In the genomic region with DNA sequence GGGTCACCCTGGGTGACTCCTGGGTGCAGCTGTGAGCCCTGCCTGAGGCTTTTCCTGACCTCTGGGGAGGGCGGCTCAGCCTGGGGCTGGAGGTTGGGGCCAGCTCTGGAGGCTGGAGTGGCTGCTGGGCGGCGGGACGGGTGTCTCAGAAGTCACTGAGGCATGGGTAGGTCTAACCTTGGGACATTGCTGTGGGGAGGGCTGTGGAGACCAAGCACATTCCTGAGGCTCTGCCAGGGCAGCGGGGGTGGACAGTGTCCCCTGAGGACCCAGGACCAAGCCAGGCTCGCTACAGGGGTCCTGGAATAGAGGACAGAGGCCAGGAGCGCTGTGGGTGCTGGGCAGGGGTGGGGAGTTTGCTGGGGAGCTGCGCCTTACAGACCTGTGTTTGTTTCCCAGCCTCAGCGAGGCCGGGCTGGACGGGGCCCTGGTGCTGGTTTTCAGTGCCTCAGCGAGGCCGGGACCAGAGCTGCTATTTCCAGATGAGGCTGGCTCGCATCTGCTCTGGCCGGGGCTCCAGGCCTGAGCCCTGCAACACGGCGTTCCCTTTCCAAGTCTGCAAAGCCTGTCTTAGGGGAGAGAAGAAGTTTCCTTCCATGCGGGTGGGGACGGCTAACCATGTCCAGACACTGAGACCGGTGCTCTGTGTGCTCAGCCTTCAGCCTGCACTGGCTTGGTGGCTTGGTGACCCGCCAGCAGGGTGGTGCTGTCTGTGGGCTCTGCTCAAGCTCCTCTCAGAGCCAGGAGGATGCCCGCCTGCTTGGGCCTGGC, we compare ENCODE assay signal across 1 cellular context.
TF ChIP-seq lines count a peak whose summit lies in the region.

No MANE protein-coding gene starts in this region.

TF ChIP-seq in GM23338, 12 proteins besides CTCF, POLR2A, EP300 and RAD21 (continued from another document):
- TF ChIP-seq, protein P1, sequence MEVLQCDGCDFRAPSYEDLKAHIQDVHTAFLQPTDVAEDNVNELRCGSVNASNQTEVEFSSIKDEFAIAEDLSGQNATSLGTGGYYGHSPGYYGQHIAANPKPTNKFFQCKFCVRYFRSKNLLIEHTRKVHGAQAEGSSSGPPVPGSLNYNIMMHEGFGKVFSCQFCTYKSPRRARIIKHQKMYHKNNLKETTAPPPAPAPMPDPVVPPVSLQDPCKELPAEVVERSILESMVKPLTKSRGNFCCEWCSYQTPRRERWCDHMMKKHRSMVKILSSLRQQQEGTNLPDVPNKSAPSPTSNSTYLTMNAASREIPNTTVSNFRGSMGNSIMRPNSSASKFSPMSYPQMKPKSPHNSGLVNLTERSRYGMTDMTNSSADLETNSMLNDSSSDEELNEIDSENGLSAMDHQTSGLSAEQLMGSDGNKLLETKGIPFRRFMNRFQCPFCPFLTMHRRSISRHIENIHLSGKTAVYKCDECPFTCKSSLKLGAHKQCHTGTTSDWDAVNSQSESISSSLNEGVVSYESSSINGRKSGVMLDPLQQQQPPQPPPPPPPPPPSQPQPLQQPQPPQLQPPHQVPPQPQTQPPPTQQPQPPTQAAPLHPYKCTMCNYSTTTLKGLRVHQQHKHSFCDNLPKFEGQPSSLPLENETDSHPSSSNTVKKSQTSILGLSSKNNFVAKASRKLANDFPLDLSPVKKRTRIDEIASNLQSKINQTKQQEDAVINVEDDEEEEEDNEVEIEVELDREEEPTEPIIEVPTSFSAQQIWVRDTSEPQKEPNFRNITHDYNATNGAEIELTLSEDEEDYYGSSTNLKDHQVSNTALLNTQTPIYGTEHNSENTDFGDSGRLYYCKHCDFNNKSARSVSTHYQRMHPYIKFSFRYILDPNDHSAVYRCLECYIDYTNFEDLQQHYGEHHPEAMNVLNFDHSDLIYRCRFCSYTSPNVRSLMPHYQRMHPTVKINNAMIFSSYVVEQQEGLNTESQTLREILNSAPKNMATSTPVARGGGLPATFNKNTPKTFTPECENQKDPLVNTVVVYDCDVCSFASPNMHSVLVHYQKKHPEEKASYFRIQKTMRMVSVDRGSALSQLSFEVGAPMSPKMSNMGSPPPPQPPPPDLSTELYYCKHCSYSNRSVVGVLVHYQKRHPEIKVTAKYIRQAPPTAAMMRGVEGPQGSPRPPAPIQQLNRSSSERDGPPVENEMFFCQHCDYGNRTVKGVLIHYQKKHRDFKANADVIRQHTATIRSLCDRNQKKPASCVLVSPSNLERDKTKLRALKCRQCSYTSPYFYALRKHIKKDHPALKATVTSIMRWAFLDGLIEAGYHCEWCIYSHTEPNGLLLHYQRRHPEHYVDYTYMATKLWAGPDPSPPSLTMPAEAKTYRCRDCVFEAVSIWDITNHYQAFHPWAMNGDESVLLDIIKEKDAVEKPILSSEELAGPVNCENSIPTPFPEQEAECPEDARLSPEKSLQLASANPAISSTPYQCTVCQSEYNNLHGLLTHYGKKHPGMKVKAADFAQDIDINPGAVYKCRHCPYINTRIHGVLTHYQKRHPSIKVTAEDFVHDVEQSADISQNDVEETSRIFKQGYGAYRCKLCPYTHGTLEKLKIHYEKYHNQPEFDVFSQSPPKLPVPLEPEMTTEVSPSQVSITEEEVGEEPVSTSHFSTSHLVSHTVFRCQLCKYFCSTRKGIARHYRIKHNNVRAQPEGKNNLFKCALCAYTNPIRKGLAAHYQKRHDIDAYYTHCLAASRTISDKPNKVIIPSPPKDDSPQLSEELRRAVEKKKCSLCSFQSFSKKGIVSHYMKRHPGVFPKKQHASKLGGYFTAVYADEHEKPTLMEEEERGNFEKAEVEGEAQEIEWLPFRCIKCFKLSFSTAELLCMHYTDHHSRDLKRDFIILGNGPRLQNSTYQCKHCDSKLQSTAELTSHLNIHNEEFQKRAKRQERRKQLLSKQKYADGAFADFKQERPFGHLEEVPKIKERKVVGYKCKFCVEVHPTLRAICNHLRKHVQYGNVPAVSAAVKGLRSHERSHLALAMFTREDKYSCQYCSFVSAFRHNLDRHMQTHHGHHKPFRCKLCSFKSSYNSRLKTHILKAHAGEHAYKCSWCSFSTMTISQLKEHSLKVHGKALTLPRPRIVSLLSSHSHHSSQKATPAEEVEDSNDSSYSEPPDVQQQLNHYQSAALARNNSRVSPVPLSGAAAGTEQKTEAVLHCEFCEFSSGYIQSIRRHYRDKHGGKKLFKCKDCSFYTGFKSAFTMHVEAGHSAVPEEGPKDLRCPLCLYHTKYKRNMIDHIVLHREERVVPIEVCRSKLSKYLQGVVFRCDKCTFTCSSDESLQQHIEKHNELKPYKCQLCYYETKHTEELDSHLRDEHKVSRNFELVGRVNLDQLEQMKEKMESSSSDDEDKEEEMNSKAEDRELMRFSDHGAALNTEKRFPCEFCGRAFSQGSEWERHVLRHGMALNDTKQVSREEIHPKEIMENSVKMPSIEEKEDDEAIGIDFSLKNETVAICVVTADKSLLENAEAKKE (CRISPR knock-in tag; IDR thresholded peaks at IDR 0.05): no peak
- TF ChIP-seq, protein P2, sequence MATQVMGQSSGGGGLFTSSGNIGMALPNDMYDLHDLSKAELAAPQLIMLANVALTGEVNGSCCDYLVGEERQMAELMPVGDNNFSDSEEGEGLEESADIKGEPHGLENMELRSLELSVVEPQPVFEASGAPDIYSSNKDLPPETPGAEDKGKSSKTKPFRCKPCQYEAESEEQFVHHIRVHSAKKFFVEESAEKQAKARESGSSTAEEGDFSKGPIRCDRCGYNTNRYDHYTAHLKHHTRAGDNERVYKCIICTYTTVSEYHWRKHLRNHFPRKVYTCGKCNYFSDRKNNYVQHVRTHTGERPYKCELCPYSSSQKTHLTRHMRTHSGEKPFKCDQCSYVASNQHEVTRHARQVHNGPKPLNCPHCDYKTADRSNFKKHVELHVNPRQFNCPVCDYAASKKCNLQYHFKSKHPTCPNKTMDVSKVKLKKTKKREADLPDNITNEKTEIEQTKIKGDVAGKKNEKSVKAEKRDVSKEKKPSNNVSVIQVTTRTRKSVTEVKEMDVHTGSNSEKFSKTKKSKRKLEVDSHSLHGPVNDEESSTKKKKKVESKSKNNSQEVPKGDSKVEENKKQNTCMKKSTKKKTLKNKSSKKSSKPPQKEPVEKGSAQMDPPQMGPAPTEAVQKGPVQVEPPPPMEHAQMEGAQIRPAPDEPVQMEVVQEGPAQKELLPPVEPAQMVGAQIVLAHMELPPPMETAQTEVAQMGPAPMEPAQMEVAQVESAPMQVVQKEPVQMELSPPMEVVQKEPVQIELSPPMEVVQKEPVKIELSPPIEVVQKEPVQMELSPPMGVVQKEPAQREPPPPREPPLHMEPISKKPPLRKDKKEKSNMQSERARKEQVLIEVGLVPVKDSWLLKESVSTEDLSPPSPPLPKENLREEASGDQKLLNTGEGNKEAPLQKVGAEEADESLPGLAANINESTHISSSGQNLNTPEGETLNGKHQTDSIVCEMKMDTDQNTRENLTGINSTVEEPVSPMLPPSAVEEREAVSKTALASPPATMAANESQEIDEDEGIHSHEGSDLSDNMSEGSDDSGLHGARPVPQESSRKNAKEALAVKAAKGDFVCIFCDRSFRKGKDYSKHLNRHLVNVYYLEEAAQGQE (IDR thresholded peaks at IDR 0.05; ENCODE audit: unreplicated experiment): no peak
